Comparison of ENCODE assay signal across 1 cellular context in the genomic region with DNA sequence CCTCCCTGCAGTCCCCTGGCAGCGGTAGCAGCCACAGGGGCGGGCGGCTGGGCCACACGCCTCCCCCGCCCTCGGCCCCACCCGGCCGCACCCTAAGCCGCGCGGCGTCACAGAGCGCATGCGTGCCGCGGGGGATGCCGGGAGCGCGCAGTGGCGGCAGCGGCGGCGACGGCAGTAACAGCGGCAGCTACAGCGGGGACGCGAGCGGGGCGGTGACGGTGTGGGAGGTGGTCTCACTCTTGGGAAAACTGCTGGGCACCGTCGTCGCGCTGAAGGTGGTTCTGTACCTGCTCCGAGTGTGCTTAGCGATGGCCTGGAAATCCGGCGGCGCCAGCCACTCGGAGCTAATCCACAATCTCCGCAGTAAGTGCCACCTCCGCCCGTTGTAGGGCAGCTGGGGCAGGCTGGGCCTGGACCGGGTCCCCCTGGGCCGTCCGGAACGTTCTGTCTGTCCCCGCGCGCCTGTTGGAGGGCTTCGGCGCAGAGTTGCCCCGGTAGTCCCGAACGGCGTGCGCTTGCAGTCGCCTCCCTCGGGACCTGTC.
A peak's percentile ranks its signal among the peaks of the same experiment; 100 is the strongest.
TF ChIP-seq lines count a peak whose summit lies in the region.

Gene PCMT1 (plus strand): TSS at position 148 of the 542 bp plus-strand sequence. CDS start 161 bp downstream, at position 309.

TF ChIP-seq in HepG2, 621 proteins besides CTCF, POLR2A, EP300 and RAD21 (continued from another document and continues in another):
- TF ChIP-seq GATA4 (IDR thresholded peaks at IDR 0.05; ENCODE audit: borderline replicate concordance, low read depth): no peak
- no peak for TF ChIP-seq BCLAF1 (IDR thresholded peaks at IDR 0.05)
- TF ChIP-seq ZNF598 (CRISPR knock-in tag; IDR thresholded peaks at IDR 0.05; ENCODE audit: borderline replicate concordance): 0 out of 2 replicates have a peak, but pooled peaks have one; percentile 85
- peak; percentile 73; the same call in 1 of the 2 replicates for TF ChIP-seq MED13 (CRISPR knock-in tag; IDR thresholded peaks at IDR 0.05)
- TF ChIP-seq ZNF589 (CRISPR knock-in tag; conservative IDR thresholded peaks at IDR 0.05): no peak; the same call in 1 of the 2 replicates
- TF ChIP-seq SNRNP70 (IDR thresholded peaks at IDR 0.05; ENCODE audit: low read depth, low read length): no peak
- TF ChIP-seq ZBTB1 (CRISPR knock-in tag; IDR thresholded peaks at IDR 0.05; ENCODE audit: borderline replicate concordance): no peak
- TF ChIP-seq TMF1 (CRISPR knock-in tag; IDR thresholded peaks at IDR 0.05; ENCODE audit: low read depth): peak; percentile 97
- TF ChIP-seq, protein P1, sequence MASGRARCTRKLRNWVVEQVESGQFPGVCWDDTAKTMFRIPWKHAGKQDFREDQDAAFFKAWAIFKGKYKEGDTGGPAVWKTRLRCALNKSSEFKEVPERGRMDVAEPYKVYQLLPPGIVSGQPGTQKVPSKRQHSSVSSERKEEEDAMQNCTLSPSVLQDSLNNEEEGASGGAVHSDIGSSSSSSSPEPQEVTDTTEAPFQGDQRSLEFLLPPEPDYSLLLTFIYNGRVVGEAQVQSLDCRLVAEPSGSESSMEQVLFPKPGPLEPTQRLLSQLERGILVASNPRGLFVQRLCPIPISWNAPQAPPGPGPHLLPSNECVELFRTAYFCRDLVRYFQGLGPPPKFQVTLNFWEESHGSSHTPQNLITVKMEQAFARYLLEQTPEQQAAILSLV (CRISPR knock-in tag; IDR thresholded peaks at IDR 0.05; ENCODE audit: borderline replicate concordance): no peak
- TF ChIP-seq AHR (CRISPR knock-in tag; IDR thresholded peaks at IDR 0.05): no peak; the same call in 1 of the 2 replicates
- TF ChIP-seq KLF16 (CRISPR knock-in tag; IDR thresholded peaks at IDR 0.05): peak in 1 of 2 experiments; percentile 32; a peak in 1 of 4 replicates
- no peak for TF ChIP-seq ZNF678 (CRISPR knock-in tag; IDR thresholded peaks at IDR 0.05)
- TF ChIP-seq BHLHE40 (IDR thresholded peaks at IDR 0.05; ENCODE audit: low read length): no peak; the same call in 1 of the 2 replicates
- peak; percentile 83 for TF ChIP-seq SPEN (CRISPR knock-in tag; IDR thresholded peaks at IDR 0.05; ENCODE audit: low read depth)
- 0 out of 2 replicates have a peak, but pooled peaks have one; percentile 18 for TF ChIP-seq FLYWCH1 (CRISPR knock-in tag; IDR thresholded peaks at IDR 0.05)
- TF ChIP-seq SAFB2 (CRISPR knock-in tag; IDR thresholded peaks at IDR 0.05; ENCODE audit: borderline replicate concordance, low read depth): peak; percentile 70; the same call in 1 of the 2 replicates
- 0 out of 2 replicates have a peak, but pooled peaks have one; percentile 53 for TF ChIP-seq ZBTB10 (CRISPR knock-in tag; IDR thresholded peaks at IDR 0.05; ENCODE audit: borderline replicate concordance)
- no peak for TF ChIP-seq ZNF383 (CRISPR knock-in tag; IDR thresholded peaks at IDR 0.05; ENCODE audit: borderline replicate concordance)
- TF ChIP-seq ZNF230 (CRISPR knock-in tag; IDR thresholded peaks at IDR 0.05): peak; percentile 85
- no peak for TF ChIP-seq ZNF446 (CRISPR knock-in tag; IDR thresholded peaks at IDR 0.05)
- TF ChIP-seq SIX1 (CRISPR knock-in tag; IDR thresholded peaks at IDR 0.05; ENCODE audit: borderline replicate concordance): no peak
- no peak for TF ChIP-seq CEBPG (CRISPR knock-in tag; IDR thresholded peaks at IDR 0.05)
- TF ChIP-seq ADNP (CRISPR knock-in tag; IDR thresholded peaks at IDR 0.05): no peak
- TF ChIP-seq SRSF9 (IDR thresholded peaks at IDR 0.05; ENCODE audit: borderline replicate concordance, insufficient read depth, low read depth, low read length, poor library complexity, severe bottlenecking): no peak
- peak; percentile 91 for TF ChIP-seq NFKB2 (CRISPR knock-in tag; IDR thresholded peaks at IDR 0.05; ENCODE audit: borderline replicate concordance)
- TF ChIP-seq ZNF567 (CRISPR knock-in tag; IDR thresholded peaks at IDR 0.05; ENCODE audit: borderline replicate concordance): no peak
- no peak for TF ChIP-seq ZNF101 (CRISPR knock-in tag; IDR thresholded peaks at IDR 0.05; ENCODE audit: borderline replicate concordance, low read depth)
- TF ChIP-seq HIC2 (CRISPR knock-in tag; IDR thresholded peaks at IDR 0.05; ENCODE audit: low read depth): no peak
- TF ChIP-seq GZF1 (CRISPR knock-in tag; IDR thresholded peaks at IDR 0.05): no peak
- no peak for TF ChIP-seq HBP1 (CRISPR knock-in tag; IDR thresholded peaks at IDR 0.05; ENCODE audit: low read depth)
- TF ChIP-seq MAFG (CRISPR knock-in tag; IDR thresholded peaks at IDR 0.05): peak; percentile 55; the same call in 1 of the 2 replicates
- TF ChIP-seq CAMTA2 (CRISPR knock-in tag; IDR thresholded peaks at IDR 0.05; ENCODE audit: borderline replicate concordance): peak; percentile 96; the same call in 1 of the 2 replicates
- no peak; the same call in 1 of the 2 replicates for TF ChIP-seq CREB1 (IDR thresholded peaks at IDR 0.05)
- TF ChIP-seq CREB1 (CRISPR knock-in tag; IDR thresholded peaks at IDR 0.05): no peak
- no peak for TF ChIP-seq NR3C1 (CRISPR knock-in tag; IDR thresholded peaks at IDR 0.05)
- TF ChIP-seq FOXK1 (CRISPR knock-in tag; IDR thresholded peaks at IDR 0.05; ENCODE audit: borderline replicate concordance, low read depth): no peak
- TF ChIP-seq, protein P2, sequence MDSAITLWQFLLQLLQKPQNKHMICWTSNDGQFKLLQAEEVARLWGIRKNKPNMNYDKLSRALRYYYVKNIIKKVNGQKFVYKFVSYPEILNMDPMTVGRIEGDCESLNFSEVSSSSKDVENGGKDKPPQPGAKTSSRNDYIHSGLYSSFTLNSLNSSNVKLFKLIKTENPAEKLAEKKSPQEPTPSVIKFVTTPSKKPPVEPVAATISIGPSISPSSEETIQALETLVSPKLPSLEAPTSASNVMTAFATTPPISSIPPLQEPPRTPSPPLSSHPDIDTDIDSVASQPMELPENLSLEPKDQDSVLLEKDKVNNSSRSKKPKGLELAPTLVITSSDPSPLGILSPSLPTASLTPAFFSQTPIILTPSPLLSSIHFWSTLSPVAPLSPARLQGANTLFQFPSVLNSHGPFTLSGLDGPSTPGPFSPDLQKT (CRISPR knock-in tag; IDR thresholded peaks at IDR 0.05; ENCODE audit: borderline replicate concordance): no peak
- TF ChIP-seq, protein P3, sequence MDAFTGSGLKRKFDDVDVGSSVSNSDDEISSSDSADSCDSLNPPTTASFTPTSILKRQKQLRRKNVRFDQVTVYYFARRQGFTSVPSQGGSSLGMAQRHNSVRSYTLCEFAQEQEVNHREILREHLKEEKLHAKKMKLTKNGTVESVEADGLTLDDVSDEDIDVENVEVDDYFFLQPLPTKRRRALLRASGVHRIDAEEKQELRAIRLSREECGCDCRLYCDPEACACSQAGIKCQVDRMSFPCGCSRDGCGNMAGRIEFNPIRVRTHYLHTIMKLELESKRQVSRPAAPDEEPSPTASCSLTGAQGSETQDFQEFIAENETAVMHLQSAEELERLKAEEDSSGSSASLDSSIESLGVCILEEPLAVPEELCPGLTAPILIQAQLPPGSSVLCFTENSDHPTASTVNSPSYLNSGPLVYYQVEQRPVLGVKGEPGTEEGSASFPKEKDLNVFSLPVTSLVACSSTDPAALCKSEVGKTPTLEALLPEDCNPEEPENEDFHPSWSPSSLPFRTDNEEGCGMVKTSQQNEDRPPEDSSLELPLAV (CRISPR knock-in tag; conservative IDR thresholded peaks at IDR 0.05; ENCODE audit: low read depth): no peak
- TF ChIP-seq, protein P4, sequence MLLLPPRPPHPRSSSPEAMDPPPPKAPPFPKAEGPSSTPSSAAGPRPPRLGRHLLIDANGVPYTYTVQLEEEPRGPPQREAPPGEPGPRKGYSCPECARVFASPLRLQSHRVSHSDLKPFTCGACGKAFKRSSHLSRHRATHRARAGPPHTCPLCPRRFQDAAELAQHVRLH (CRISPR knock-in tag; IDR thresholded peaks at IDR 0.05; ENCODE audit: borderline replicate concordance, low read depth): peak; percentile 74
